ENCODE assay signal across 15 cellular contexts in the genomic region with DNA sequence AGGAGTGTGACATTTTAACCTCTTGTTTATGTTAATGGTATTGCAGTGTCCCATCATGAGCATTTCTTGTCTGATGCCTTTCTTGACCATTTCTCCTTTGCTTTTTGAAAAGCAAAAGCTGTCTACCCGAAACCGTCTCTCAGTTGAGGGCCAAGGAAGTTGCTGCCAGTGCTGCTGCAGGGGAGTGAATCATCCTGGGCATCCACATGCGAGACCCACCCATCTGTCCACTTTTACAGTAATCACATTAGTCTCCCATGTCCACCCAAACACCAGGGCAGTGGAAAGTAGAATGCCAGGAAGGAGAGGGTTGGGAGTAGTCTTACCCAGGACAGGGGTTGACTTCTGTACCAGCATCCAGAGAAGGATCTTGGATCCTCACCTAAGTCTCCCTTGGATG. TPM values are rescaled to one million over a fixed set of nuclear protein-coding genes. Genes with fewer than 3 reads are reported as not detected.
DNase-seq lines count a peak whose midpoint lies in the region; ATAC-seq, FAIRE-seq and TF ChIP-seq lines count a peak whose summit lies in the region.
"Had no signal": no experiment of that assay in that cellular context is flagged by ENCODE, and none has a peak within 500 bp of the region (broad histone marks: within the 10 kb centered on the region; RNA-seq: fewer than 3 reads in every experiment).

No MANE protein-coding gene starts in this region.

- CTCF ChIA-PET in HepG2 (lab: Yijun Ruan, JAX; ENCODE audit: low intra/inter-chr PET ratio, low total read pairs) = no interaction called here

- H3K27me3 ChIP-seq in HepG2 (ENCODE audit: control insufficient read depth in 1 of 2, insufficient read depth in 2 of 2, low read length in 2 of 2) (no peaks in the 10 kb centered on the region; a peak in 1 of 5 replicates), stomach smooth muscle (ENCODE audit: control insufficient read depth in 1 of 2, insufficient read depth in 2 of 2, low read length in 2 of 2) (no peaks in the 10 kb centered on the region), WERI-Rb-1 (ENCODE audit: insufficient read depth, low read depth, severe bottlenecking) (no peaks in the 10 kb centered on the region), left lung (no peaks in the 10 kb centered on the region)

- ATAC-seq in HepG2 (no peak), GM18519 (IDR thresholded peaks at IDR 0.05; ENCODE audit: low FRiP score, unreplicated experiment) (no peak), left lung (no peak)

- no peak for TF ChIP-seq POLR2A in HepG2 (IDR thresholded peaks at IDR 0.05; ENCODE audit: insufficient read depth in 1 of 2, low read depth in 2 of 2, low read length in 2 of 2)

- no peak overlapping the region for H3K4me2 ChIP-seq in HepG2 (ENCODE audit: low read depth, low read length)

- H3K27me3 Mint-ChIP-seq in brain = no peaks in the 10 kb centered on the region

- peaks cover 3% of the 10 kb centered on the region for H3K36me3 Mint-ChIP-seq in brain

- no peak for TF ChIP-seq EP300 in HepG2 (IDR thresholded peaks at IDR 0.05; ENCODE audit: low read depth in 2 of 2, low read length in 2 of 2)
- TF ChIP-seq EP300 in HepG2 (CRISPR knock-in tag; IDR thresholded peaks at IDR 0.05; ENCODE audit: borderline replicate concordance) = no peak

- 96% methylated on average over 3 of the region's 3 CpGs for WGBS in HepG2 (ENCODE audit: low lambda C conversion rate)

- FAIRE-seq in HepG2 (lab: Jason Lieb, UNC) = no peak
- FAIRE-seq: TTC549 had no signal

- no peaks in the 10 kb centered on the region for H3K9me3 ChIP-seq in HepG2 (ENCODE audit: low read length)
- H3K9me3 ChIP-seq in stomach smooth muscle (ENCODE audit: control insufficient read depth in 2 of 2, low read length in 2 of 2) = no peaks in the 10 kb centered on the region
- H3K9me3 ChIP-seq in WERI-Rb-1 (ENCODE audit: severe bottlenecking) = no peaks in the 10 kb centered on the region
- H3K9me3 ChIP-seq in left lung = no peaks in the 10 kb centered on the region

- in situ Hi-C loops in HepG2 (cut with HindIII; ENCODE audit: extremely low pct_ligation_motif_present, low pct_unique_long_range_greater_than_20kb) = no loop called here

- H3K79me2 ChIP-seq in HepG2 (ENCODE audit: insufficient read depth, low read length) = peaks cover 14% of the 10 kb centered on the region

- H3K27ac Mint-ChIP-seq in brain = peak overlapping the region in 3 of 5 experiments; percentile 85 to 94 (median 86)

- H2AFZ ChIP-seq in HepG2 (ENCODE audit: low read length) = no peak overlapping the region

- H3K9ac ChIP-seq in HepG2 (ENCODE audit: insufficient read depth, low read depth, low read length) (no peak overlapping the region), stomach smooth muscle (ENCODE audit: low read length in 2 of 2) (no peak overlapping the region)

- H3K36me3 ChIP-seq in HepG2 (replicated peaks in 1 of 2; ENCODE audit: control insufficient read depth in 1 of 2, insufficient read depth in 2 of 2, low read length in 2 of 2) (peaks cover 0 to 8% of the 10 kb centered on the region in 2 experiments; a peak in 3 of 5 replicates), stomach smooth muscle (ENCODE audit: control insufficient read depth in 2 of 2, insufficient read depth in 2 of 2, low read length in 2 of 2) (no peaks in the 10 kb centered on the region), WERI-Rb-1 (peaks cover 3% of the 10 kb centered on the region; the same call in 1 of the 2 replicates), left lung (peaks cover 0 to 3% of the 10 kb centered on the region in 2 donors)

- TF ChIP-seq CTCF in brain (conservative IDR thresholded peaks at IDR 0.05) = no peak
- no peak for TF ChIP-seq CTCF in HepG2 (CRISPR knock-in tag; IDR thresholded peaks at IDR 0.05)
- TF ChIP-seq CTCF in WERI-Rb-1 (IDR thresholded peaks at IDR 0.05; ENCODE audit: low read depth, low read length) = no peak
- TF ChIP-seq CTCF in left lung (IDR thresholded peaks at IDR 0.05) = no peak

- TF ChIP-seq RAD21 in HepG2 (CRISPR knock-in tag; IDR thresholded peaks at IDR 0.05) = no peak

- intact Hi-C loops in HepG2 (cut with micrococcal nuclease; ENCODE audit: unreplicated experiment) = no loop called here
- intact Hi-C loops in left lung (cut with DNase I) = no loop called here

- DNase-seq in ELR (ENCODE audit: low read depth) (peak; percentile 30), HepG2 (ENCODE audit: low spot score) (no peak), medulla oblongata (ENCODE audit: extremely low spot score) (no peak), WERI-Rb-1 (no peak), left lung (no peak)
- DNase-seq: activated CD4-positive, alpha-beta T cell treated with anti-CD3 and anti-CD28 coated beads, Interleukin-2, amount 50 U/mL, for 4 hours; erythroblast; Karpas-422; stimulated activated CD4-positive, alpha-beta T cell treated with anti-CD3 and anti-CD28 coated beads, Interleukin-4, amount 100 ng/mL, for 4 hours had no signal

- H4K20me1 ChIP-seq in HepG2 (ENCODE audit: insufficient read depth, low read length) = no peaks in the 10 kb centered on the region

- BruUV-seq in HepG2 (replicated peaks; lab: Mats Ljungman, UMichigan) = no TSS peak

- peaks cover 42% of the 10 kb centered on the region for H3K4me1 ChIP-seq in HepG2 (ENCODE audit: insufficient read depth, low read length)
- H3K4me1 ChIP-seq in stomach smooth muscle (ENCODE audit: control insufficient read depth, insufficient read depth, low read length) = peaks cover 33% of the 10 kb centered on the region
- H3K4me1 ChIP-seq in left lung = peaks cover 19 to 26% of the 10 kb centered on the region in 2 donors

- POLR2A ChIA-PET in HepG2 (lab: Yijun Ruan, JAX) = no interaction called here

- H3K4me1 Mint-ChIP-seq in brain = peaks cover 32% of the 10 kb centered on the region

- peak overlapping the region; percentile 67 for H3K27ac ChIP-seq in HepG2 (ENCODE audit: extremely low read length, insufficient read depth, low read length)
- peak overlapping the region; percentile 76 for H3K27ac ChIP-seq in stomach smooth muscle (ENCODE audit: low read length)
- no peak overlapping the region for H3K27ac ChIP-seq in WERI-Rb-1
- peak overlapping the region in 1 of 2 donors; percentile 41 for H3K27ac ChIP-seq in left lung

- H3K9me3 Mint-ChIP-seq in brain = no peaks in the 10 kb centered on the region
- H3K9me3 Mint-ChIP-seq: nephron had no signal

- H3K4me3 ChIP-seq in HepG2 (replicated peaks in 1 of 3; ENCODE audit: insufficient read depth in 1 of 3, low read depth in 2 of 3, low read length in 3 of 3) (no peak overlapping the region), stomach smooth muscle (ENCODE audit: low read length in 2 of 2) (no peak overlapping the region), WERI-Rb-1 (ENCODE audit: low read depth, low read length) (no peak overlapping the region), left lung (no peak overlapping the region)
- H3K4me3 ChIP-seq: coronary artery had no signal

- H3K4me3 Mint-ChIP-seq in brain = peak overlapping the region in 2 of 5 experiments; percentile 19 to 34
- H3K4me3 Mint-ChIP-seq: nephron had no signal

TF ChIP-seq in HepG2, 621 proteins besides CTCF, POLR2A, EP300 and RAD21:
- TF ChIP-seq HNF4G (IDR thresholded peaks at IDR 0.05; ENCODE audit: borderline replicate concordance, low read depth, low read length) = no peak
- TF ChIP-seq HNF4G (CRISPR knock-in tag; IDR thresholded peaks at IDR 0.05; ENCODE audit: borderline replicate concordance, low read depth) = no peak
- no peak for TF ChIP-seq ZBTB8A (CRISPR knock-in tag; IDR thresholded peaks at IDR 0.05; ENCODE audit: borderline replicate concordance, low read depth)
- no peak for TF ChIP-seq KAT2B (IDR thresholded peaks at IDR 0.05; ENCODE audit: borderline replicate concordance, low read depth, low read length)
- TF ChIP-seq ZNF432 (CRISPR knock-in tag; IDR thresholded peaks at IDR 0.05; ENCODE audit: borderline replicate concordance) = no peak
- TF ChIP-seq HDAC2 (CRISPR knock-in tag; IDR thresholded peaks at IDR 0.05) = no peak

RNA-seq across cellular contexts. Expression of a gene that starts 48.6 kb away (rescaled TPM):
- polyA plus RNA-seq in brain (ENCODE audit: insufficient read depth, low read depth, low replicate concordance) = 48.3 TPM
- 18.8 and 35.2 TPM in 2 replicates for total RNA-seq in HepG2 (2016; rRNA removed; fragmentation: Illumina TruSeq; extraction: Trizol)
- total RNA-seq in HepG2 (2016; cell fraction: cytosol; rRNA removed; fragmentation: Illumina TruSeq; extraction: Trizol; ENCODE audit: low read depth) = 17.1 and 21.8 TPM in 2 replicates
- 21.1 and 37.8 TPM in 2 replicates for total RNA-seq in HepG2 (2016; cell fraction: insoluble cytoplasmic fraction; rRNA removed; fragmentation: Illumina TruSeq; extraction: Trizol)
- total RNA-seq in HepG2 (2016; cell fraction: membrane; rRNA removed; fragmentation: Illumina TruSeq; extraction: Trizol) = 21.4 and 24.5 TPM in 2 replicates
- 32.3 and 33.9 TPM in 2 replicates for total RNA-seq in HepG2 (2016; cell fraction: nucleus; rRNA removed; fragmentation: Illumina TruSeq; extraction: Trizol)
- polyA plus RNA-seq in HepG2 (2011; rRNA removed) = 52.1 and 59.2 TPM in 2 replicates
- polyA plus RNA-seq in HepG2 (2011; cell fraction: cytosol; rRNA removed) = 63.4 and 75.9 TPM in 2 replicates
- 42.5 and 44.4 TPM in 2 replicates for polyA plus RNA-seq in HepG2 (2011; cell fraction: nucleus; rRNA removed)
- polyA plus RNA-seq in HepG2 (2012) = 22.0 and 25.2 TPM in 2 replicates
- 20.4 and 25.7 TPM in 2 replicates for polyA plus RNA-seq in HepG2 (2016; cell fraction: cytosol; fragmentation: Illumina TruSeq; extraction: Trizol; ENCODE audit: low read depth)
- polyA plus RNA-seq in HepG2 (2016; cell fraction: insoluble cytoplasmic fraction; fragmentation: Illumina TruSeq; extraction: Trizol; ENCODE audit: low read depth) = 23.5 and 26.8 TPM in 2 replicates
- polyA plus RNA-seq in HepG2 (2016; cell fraction: membrane; fragmentation: Illumina TruSeq; extraction: Trizol; ENCODE audit: low read depth) = 21.8 and 22.3 TPM in 2 replicates
- polyA plus RNA-seq in HepG2 (2016; cell fraction: nucleus; fragmentation: Illumina TruSeq; extraction: Trizol; ENCODE audit: insufficient read depth, low read depth) = 54.4 and 73.2 TPM in 2 replicates
- polyA minus RNA-seq in HepG2 (2011; rRNA and poly(A)+ RNA removed; ENCODE audit: low replicate concordance) = 115 and 158 TPM in 2 replicates
- polyA minus RNA-seq in HepG2 (2011; cell fraction: cytosol; rRNA and poly(A)+ RNA removed) = 28.8 and 28.9 TPM in 2 replicates
- 9.1 and 11.6 TPM in 2 replicates for polyA minus RNA-seq in HepG2 (2011; cell fraction: nucleus; rRNA and poly(A)+ RNA removed)
- 10 to 100 TPM; 48.7 to 50.4 TPM for total RNA-seq in left lung
